In genomic region chr3:182921665-182922355, GRCh38 we compare ENCODE assay signal across 1 cellular context.
A peak's percentile ranks its signal among the peaks of the same experiment; 100 is the strongest.
TF ChIP-seq lines count a peak whose summit lies in the region.

No MANE protein-coding gene starts in this region.

TF ChIP-seq in K562, 482 proteins besides CTCF, POLR2A, EP300 and RAD21 (continued from another document and continues in another):
- TF ChIP-seq, protein P1, sequence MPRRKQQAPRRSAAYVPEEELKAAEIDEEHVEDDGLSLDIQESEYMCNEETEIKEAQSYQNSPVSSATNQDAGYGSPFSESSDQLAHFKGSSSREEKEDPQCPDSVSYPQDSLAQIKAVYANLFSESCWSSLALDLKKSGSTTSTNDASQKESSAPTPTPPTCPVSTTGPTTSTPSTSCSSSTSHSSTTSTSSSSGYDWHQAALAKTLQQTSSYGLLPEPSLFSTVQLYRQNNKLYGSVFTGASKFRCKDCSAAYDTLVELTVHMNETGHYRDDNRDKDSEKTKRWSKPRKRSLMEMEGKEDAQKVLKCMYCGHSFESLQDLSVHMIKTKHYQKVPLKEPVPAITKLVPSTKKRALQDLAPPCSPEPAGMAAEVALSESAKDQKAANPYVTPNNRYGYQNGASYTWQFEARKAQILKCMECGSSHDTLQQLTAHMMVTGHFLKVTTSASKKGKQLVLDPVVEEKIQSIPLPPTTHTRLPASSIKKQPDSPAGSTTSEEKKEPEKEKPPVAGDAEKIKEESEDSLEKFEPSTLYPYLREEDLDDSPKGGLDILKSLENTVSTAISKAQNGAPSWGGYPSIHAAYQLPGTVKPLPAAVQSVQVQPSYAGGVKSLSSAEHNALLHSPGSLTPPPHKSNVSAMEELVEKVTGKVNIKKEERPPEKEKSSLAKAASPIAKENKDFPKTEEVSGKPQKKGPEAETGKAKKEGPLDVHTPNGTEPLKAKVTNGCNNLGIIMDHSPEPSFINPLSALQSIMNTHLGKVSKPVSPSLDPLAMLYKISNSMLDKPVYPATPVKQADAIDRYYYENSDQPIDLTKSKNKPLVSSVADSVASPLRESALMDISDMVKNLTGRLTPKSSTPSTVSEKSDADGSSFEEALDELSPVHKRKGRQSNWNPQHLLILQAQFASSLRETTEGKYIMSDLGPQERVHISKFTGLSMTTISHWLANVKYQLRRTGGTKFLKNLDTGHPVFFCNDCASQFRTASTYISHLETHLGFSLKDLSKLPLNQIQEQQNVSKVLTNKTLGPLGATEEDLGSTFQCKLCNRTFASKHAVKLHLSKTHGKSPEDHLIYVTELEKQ (CRISPR knock-in tag; IDR thresholded peaks at IDR 0.05), result no peak
- TF ChIP-seq RBM15 (IDR thresholded peaks at IDR 0.05; ENCODE audit: insufficient read depth, low read length) (no peak), THAP12 (CRISPR knock-in tag; IDR thresholded peaks at IDR 0.05) (no peak), ZBTB40 (IDR thresholded peaks at IDR 0.05) (no peak), ZBTB40 (CRISPR knock-in tag; IDR thresholded peaks at IDR 0.05) (no peak), ZNF764 (CRISPR knock-in tag; IDR thresholded peaks at IDR 0.05; ENCODE audit: low read depth) (no peak), STAG1 (CRISPR knock-in tag; IDR thresholded peaks at IDR 0.05; ENCODE audit: borderline replicate concordance) (no peak), XRCC5 (IDR thresholded peaks at IDR 0.05; ENCODE audit: low read depth, low read length) (no peak), ZNF592 (IDR thresholded peaks at IDR 0.05) (peak; percentile 68), ATF7 (IDR thresholded peaks at IDR 0.05) (peak; percentile 76), LEF1 (IDR thresholded peaks at IDR 0.05) (0 out of 2 replicates have a peak, but pooled peaks have one; percentile 24), CHCHD3 (CRISPR knock-in tag; IDR thresholded peaks at IDR 0.05) (no peak), CGGBP1 (CRISPR knock-in tag; IDR thresholded peaks at IDR 0.05) (0 out of 2 replicates have a peak, but pooled peaks have one; percentile 17), TAF9B (IDR thresholded peaks at IDR 0.05; ENCODE audit: partially characterized antibody) (peak; percentile 36), TRIM24 (IDR thresholded peaks at IDR 0.05) (0 out of 4 replicates have a peak, but pooled peaks of 1 of the 2 experiments have one; percentile 35), CTBP1 (IDR thresholded peaks at IDR 0.05; ENCODE audit: borderline replicate concordance) (peak; percentile 18; the same call in 1 of the 2 replicates), RNF2 (IDR thresholded peaks at IDR 0.05) (no peak), SRF (CRISPR knock-in tag; IDR thresholded peaks at IDR 0.05) (no peak), U2AF1 (optimal IDR thresholded peaks at IDR 0.05; ENCODE audit: low read depth, low read length) (no peak), NFIX (CRISPR knock-in tag; IDR thresholded peaks at IDR 0.05; ENCODE audit: low read depth) (no peak), DACH1 (IDR thresholded peaks at IDR 0.05; ENCODE audit: partially characterized antibody) (no peak), FOXK1 (CRISPR knock-in tag; IDR thresholded peaks at IDR 0.05; ENCODE audit: borderline replicate concordance) (no peak), MTA2 (IDR thresholded peaks at IDR 0.05; ENCODE audit: low read depth) (no peak; the same call in 1 of the 2 replicates), NCOA2 (IDR thresholded peaks at IDR 0.05; ENCODE audit: partially characterized antibody in 2 of 2) (no peak)
- TF ChIP-seq, protein P2, sequence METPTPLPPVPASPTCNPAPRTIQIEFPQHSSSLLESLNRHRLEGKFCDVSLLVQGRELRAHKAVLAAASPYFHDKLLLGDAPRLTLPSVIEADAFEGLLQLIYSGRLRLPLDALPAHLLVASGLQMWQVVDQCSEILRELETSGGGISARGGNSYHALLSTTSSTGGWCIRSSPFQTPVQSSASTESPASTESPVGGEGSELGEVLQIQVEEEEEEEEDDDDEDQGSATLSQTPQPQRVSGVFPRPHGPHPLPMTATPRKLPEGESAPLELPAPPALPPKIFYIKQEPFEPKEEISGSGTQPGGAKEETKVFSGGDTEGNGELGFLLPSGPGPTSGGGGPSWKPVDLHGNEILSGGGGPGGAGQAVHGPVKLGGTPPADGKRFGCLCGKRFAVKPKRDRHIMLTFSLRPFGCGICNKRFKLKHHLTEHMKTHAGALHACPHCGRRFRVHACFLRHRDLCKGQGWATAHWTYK (CRISPR knock-in tag; IDR thresholded peaks at IDR 0.05), result no peak
- TF ChIP-seq, protein P3, sequence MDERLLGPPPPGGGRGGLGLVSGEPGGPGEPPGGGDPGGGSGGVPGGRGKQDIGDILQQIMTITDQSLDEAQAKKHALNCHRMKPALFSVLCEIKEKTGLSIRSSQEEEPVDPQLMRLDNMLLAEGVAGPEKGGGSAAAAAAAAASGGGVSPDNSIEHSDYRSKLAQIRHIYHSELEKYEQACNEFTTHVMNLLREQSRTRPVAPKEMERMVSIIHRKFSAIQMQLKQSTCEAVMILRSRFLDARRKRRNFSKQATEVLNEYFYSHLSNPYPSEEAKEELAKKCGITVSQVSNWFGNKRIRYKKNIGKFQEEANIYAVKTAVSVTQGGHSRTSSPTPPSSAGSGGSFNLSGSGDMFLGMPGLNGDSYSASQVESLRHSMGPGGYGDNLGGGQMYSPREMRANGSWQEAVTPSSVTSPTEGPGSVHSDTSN (CRISPR knock-in tag; IDR thresholded peaks at IDR 0.05; ENCODE audit: low read depth), result no peak
- TF ChIP-seq, protein P3 (tag; conservative IDR thresholded peaks at IDR 0.05; ENCODE audit: low read depth), result peak; percentile 60
